In the genomic region with DNA sequence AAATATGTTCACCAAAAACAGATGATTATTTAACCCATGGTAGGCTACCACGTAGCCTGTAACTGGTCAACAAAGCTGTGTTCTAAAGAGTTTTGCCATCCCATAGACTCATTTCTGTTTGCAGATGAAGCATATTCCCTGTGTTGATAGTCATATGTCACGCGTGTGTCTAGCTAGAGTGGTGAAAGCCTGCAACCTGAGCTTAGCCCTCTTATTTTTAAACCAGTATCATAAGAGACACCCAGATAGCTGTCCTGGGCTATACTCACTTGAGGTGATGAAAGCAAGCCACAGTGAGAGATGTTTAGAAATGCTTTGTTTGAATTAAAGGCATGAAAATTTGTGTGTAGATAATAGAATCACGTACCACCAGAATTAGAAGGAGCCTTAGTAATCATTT, we compare ENCODE assay signal across 21 cellular contexts.
"Had no signal": no experiment of that assay in that cellular context is flagged by ENCODE, and none has a peak within 500 bp of the region (broad histone marks: within the 10 kb centered on the region; RNA-seq: fewer than 3 reads in every experiment).

No MANE protein-coding gene starts in this region.

- H3K27ac ChIP-seq: KMS-11, RWPE1, SJSA1, SK-N-MC had no signal

- H3K9ac ChIP-seq: KMS-11 had no signal

- DNase-seq: Kasumi-1, MM.1S, NCI-H1092 treated with DMSO at 0.1 percent for 48 hours, NCI-H1436, NCI-H187, NCI-H2029, NCI-H2081 treated with DMSO at 0.1 percent for 48 hours, NCI-H2171, NCI-H226, NCI-H446, NCI-H510A, NCI-H524 treated with DMSO at 0.1 percent for 48 hours, NCI-H69, NCI-H774, SIG-M5 had no signal

- H3K4me2 ChIP-seq: KMS-11 had no signal

- H3K27me3 ChIP-seq: SJSA1 had no signal

- ATAC-seq: K562 had no signal

- H3K4me3 ChIP-seq: K562, SJSA1, SK-N-MC had no signal

- FAIRE-seq: K562, RCC 7860 had no signal

- H3K4me1 ChIP-seq: SJSA1 had no signal
